In the genomic region with DNA sequence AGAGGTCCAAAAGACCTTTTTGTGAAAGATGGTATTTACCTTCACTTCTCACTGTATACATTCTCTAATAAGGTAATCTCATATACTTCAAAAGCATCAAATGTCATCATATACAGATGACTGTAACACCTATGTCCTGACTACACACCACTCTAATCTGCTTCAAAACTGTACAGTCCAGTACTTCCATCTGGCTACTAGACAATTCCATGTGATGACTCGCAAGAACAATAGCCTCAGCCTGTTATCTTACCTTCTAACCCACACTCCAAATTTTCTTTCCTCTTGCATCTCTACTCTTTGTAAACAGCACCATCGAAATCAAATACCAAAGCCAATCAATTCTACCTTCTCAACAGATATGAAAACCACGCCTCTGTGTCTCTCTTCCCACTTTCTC, we compare ENCODE assay signal across 3 cellular contexts.
TF ChIP-seq lines count a peak whose summit lies in the region.

No MANE protein-coding gene starts in this region.

TF ChIP-seq in SK-N-SH, 30 proteins besides CTCF, POLR2A, EP300 and RAD21:
- TF ChIP-seq FOSL2 (IDR thresholded peaks at IDR 0.05; ENCODE audit: borderline replicate concordance, low read depth) (peak; percentile 16; the same call in 1 of the 2 replicates), TCF12 (IDR thresholded peaks at IDR 0.05) (0 out of 2 replicates have a peak, but pooled peaks have one; percentile 8), MEF2A (IDR thresholded peaks at IDR 0.05; ENCODE audit: borderline replicate concordance, low read depth) (no peak), JUND (IDR thresholded peaks at IDR 0.05) (no peak)
- TF ChIP-seq, protein P1, sequence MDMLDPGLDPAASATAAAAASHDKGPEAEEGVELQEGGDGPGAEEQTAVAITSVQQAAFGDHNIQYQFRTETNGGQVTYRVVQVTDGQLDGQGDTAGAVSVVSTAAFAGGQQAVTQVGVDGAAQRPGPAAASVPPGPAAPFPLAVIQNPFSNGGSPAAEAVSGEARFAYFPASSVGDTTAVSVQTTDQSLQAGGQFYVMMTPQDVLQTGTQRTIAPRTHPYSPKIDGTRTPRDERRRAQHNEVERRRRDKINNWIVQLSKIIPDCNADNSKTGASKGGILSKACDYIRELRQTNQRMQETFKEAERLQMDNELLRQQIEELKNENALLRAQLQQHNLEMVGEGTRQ (IDR thresholded peaks at IDR 0.05; ENCODE audit: borderline replicate concordance, low read depth, low read length): no peak

TF ChIP-seq in SK-N-SH treated with all-trans-retinoic acid at 6 μM for 48 hours, 23 proteins besides CTCF, POLR2A, EP300 and RAD21:
- TF ChIP-seq RARB (CRISPR knock-in tag; IDR thresholded peaks at IDR 0.05): no peak
- no peak for TF ChIP-seq ISL1 (CRISPR knock-in tag; IDR thresholded peaks at IDR 0.05)
- TF ChIP-seq ZNF70 (CRISPR knock-in tag; IDR thresholded peaks at IDR 0.05): no peak
- no peak for TF ChIP-seq PPARA (CRISPR knock-in tag; IDR thresholded peaks at IDR 0.05; ENCODE audit: borderline replicate concordance)
- no peak for TF ChIP-seq ZC3H10 (CRISPR knock-in tag; IDR thresholded peaks at IDR 0.05)
- no peak for TF ChIP-seq GLIS3 (CRISPR knock-in tag; IDR thresholded peaks at IDR 0.05)
- TF ChIP-seq, protein P2, sequence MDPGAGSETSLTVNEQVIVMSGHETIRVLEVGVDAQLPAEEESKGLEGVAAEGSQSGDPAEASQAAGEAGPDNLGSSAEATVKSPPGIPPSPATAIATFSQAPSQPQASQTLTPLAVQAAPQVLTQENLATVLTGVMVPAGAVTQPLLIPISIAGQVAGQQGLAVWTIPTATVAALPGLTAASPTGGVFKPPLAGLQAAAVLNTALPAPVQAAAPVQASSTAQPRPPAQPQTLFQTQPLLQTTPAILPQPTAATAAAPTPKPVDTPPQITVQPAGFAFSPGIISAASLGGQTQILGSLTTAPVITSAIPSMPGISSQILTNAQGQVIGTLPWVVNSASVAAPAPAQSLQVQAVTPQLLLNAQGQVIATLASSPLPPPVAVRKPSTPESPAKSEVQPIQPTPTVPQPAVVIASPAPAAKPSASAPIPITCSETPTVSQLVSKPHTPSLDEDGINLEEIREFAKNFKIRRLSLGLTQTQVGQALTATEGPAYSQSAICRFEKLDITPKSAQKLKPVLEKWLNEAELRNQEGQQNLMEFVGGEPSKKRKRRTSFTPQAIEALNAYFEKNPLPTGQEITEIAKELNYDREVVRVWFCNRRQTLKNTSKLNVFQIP (CRISPR knock-in tag; IDR thresholded peaks at IDR 0.05; ENCODE audit: borderline replicate concordance, low read depth): no peak
- TF ChIP-seq, protein P3, sequence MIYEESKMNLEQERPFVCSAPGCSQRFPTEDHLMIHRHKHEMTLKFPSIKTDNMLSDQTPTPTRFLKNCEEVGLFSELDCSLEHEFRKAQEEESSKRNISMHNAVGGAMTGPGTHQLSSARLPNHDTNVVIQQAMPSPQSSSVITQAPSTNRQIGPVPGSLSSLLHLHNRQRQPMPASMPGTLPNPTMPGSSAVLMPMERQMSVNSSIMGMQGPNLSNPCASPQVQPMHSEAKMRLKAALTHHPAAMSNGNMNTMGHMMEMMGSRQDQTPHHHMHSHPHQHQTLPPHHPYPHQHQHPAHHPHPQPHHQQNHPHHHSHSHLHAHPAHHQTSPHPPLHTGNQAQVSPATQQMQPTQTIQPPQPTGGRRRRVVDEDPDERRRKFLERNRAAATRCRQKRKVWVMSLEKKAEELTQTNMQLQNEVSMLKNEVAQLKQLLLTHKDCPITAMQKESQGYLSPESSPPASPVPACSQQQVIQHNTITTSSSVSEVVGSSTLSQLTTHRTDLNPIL (CRISPR knock-in tag; IDR thresholded peaks at IDR 0.05; ENCODE audit: low read depth): no peak
- no peak for TF ChIP-seq ZNF565 (CRISPR knock-in tag; conservative IDR thresholded peaks at IDR 0.05; ENCODE audit: low read depth)
- TF ChIP-seq, protein P4, sequence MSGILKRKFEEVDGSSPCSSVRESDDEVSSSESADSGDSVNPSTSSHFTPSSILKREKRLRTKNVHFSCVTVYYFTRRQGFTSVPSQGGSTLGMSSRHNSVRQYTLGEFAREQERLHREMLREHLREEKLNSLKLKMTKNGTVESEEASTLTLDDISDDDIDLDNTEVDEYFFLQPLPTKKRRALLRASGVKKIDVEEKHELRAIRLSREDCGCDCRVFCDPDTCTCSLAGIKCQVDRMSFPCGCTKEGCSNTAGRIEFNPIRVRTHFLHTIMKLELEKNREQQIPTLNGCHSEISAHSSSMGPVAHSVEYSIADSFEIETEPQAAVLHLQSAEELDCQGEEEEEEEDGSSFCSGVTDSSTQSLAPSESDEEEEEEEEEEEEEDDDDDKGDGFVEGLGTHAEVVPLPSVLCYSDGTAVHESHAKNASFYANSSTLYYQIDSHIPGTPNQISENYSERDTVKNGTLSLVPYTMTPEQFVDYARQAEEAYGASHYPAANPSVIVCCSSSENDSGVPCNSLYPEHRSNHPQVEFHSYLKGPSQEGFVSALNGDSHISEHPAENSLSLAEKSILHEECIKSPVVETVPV (CRISPR knock-in tag; IDR thresholded peaks at IDR 0.05): no peak

TF ChIP-seq in K562, 482 proteins besides CTCF, POLR2A, EP300 and RAD21:
- TF ChIP-seq MTA3 (IDR thresholded peaks at IDR 0.05; ENCODE audit: borderline replicate concordance) (no peak), KDM2B (CRISPR knock-in tag; IDR thresholded peaks at IDR 0.05) (no peak), ZKSCAN8 (CRISPR knock-in tag; IDR thresholded peaks at IDR 0.05) (no peak), ZNF274 (IDR thresholded peaks at IDR 0.05; ENCODE audit: borderline replicate concordance, low read depth, low read length) (no peak), JUND (IDR thresholded peaks at IDR 0.05; ENCODE audit: borderline replicate concordance, low read depth, low read length) (no peak), JUND (tag; IDR thresholded peaks at IDR 0.05; ENCODE audit: borderline replicate concordance, low read depth, low read length) (no peak), CHCHD3 (CRISPR knock-in tag; IDR thresholded peaks at IDR 0.05) (no peak), MCM7 (IDR thresholded peaks at IDR 0.05) (no peak), ZBED1 (IDR thresholded peaks at IDR 0.05) (no peak), CHD1 (IDR thresholded peaks at IDR 0.05; ENCODE audit: low read length) (no peak), ZFX (CRISPR knock-in tag; IDR thresholded peaks at IDR 0.05) (no peak), HDAC1 (IDR thresholded peaks at IDR 0.05) (no peak), PTTG1 (tag; IDR thresholded peaks at IDR 0.05; ENCODE audit: low read depth) (no peak), ZNF668 (CRISPR knock-in tag; IDR thresholded peaks at IDR 0.05) (no peak), GTF2A2 (tag; IDR thresholded peaks at IDR 0.05) (no peak), SUPT5H (IDR thresholded peaks at IDR 0.05) (no peak), PHB2 (IDR thresholded peaks at IDR 0.05; ENCODE audit: low read depth) (no peak)
- TF ChIP-seq, protein P5, sequence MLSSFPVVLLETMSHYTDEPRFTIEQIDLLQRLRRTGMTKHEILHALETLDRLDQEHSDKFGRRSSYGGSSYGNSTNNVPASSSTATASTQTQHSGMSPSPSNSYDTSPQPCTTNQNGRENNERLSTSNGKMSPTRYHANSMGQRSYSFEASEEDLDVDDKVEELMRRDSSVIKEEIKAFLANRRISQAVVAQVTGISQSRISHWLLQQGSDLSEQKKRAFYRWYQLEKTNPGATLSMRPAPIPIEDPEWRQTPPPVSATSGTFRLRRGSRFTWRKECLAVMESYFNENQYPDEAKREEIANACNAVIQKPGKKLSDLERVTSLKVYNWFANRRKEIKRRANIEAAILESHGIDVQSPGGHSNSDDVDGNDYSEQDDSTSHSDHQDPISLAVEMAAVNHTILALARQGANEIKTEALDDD (IDR thresholded peaks at IDR 0.05): no peak
- TF ChIP-seq, protein P6, sequence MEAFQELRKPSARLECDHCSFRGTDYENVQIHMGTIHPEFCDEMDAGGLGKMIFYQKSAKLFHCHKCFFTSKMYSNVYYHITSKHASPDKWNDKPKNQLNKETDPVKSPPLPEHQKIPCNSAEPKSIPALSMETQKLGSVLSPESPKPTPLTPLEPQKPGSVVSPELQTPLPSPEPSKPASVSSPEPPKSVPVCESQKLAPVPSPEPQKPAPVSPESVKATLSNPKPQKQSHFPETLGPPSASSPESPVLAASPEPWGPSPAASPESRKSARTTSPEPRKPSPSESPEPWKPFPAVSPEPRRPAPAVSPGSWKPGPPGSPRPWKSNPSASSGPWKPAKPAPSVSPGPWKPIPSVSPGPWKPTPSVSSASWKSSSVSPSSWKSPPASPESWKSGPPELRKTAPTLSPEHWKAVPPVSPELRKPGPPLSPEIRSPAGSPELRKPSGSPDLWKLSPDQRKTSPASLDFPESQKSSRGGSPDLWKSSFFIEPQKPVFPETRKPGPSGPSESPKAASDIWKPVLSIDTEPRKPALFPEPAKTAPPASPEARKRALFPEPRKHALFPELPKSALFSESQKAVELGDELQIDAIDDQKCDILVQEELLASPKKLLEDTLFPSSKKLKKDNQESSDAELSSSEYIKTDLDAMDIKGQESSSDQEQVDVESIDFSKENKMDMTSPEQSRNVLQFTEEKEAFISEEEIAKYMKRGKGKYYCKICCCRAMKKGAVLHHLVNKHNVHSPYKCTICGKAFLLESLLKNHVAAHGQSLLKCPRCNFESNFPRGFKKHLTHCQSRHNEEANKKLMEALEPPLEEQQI (IDR thresholded peaks at IDR 0.05): no peak
- TF ChIP-seq, protein P7, sequence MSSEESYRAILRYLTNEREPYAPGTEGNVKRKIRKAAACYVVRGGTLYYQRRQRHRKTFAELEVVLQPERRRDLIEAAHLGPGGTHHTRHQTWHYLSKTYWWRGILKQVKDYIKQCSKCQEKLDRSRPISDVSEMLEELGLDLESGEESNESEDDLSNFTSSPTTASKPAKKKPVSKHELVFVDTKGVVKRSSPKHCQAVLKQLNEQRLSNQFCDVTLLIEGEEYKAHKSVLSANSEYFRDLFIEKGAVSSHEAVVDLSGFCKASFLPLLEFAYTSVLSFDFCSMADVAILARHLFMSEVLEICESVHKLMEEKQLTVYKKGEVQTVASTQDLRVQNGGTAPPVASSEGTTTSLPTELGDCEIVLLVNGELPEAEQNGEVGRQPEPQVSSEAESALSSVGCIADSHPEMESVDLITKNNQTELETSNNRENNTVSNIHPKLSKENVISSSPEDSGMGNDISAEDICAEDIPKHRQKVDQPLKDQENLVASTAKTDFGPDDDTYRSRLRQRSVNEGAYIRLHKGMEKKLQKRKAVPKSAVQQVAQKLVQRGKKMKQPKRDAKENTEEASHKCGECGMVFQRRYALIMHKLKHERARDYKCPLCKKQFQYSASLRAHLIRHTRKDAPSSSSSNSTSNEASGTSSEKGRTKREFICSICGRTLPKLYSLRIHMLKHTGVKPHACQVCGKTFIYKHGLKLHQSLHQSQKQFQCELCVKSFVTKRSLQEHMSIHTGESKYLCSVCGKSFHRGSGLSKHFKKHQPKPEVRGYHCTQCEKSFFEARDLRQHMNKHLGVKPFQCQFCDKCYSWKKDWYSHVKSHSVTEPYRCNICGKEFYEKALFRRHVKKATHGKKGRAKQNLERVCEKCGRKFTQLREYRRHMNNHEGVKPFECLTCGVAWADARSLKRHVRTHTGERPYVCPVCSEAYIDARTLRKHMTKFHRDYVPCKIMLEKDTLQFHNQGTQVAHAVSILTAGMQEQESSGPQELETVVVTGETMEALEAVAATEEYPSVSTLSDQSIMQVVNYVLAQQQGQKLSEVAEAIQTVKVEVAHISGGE (CRISPR knock-in tag; IDR thresholded peaks at IDR 0.05): no peak
- TF ChIP-seq, protein P8, sequence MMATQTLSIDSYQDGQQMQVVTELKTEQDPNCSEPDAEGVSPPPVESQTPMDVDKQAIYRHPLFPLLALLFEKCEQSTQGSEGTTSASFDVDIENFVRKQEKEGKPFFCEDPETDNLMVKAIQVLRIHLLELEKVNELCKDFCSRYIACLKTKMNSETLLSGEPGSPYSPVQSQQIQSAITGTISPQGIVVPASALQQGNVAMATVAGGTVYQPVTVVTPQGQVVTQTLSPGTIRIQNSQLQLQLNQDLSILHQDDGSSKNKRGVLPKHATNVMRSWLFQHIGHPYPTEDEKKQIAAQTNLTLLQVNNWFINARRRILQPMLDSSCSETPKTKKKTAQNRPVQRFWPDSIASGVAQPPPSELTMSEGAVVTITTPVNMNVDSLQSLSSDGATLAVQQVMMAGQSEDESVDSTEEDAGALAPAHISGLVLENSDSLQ (IDR thresholded peaks at IDR 0.05): no peak
